In genomic region chr17:34464812-34465211, GRCh38 we compare ENCODE assay signal across 19 cellular contexts.
"Had no signal": no experiment of that assay in that cellular context is flagged by ENCODE, and none has a peak within 500 bp of the region (broad histone marks: within the 10 kb centered on the region; RNA-seq: fewer than 3 reads in every experiment).

No MANE protein-coding gene starts in this region.

- ATAC-seq: activated CD8-positive, alpha-beta T cell treated with anti-CD3 and anti-CD28 coated beads, Interleukin-2, amount 10 ng/mL, durations not matched to agents 7 days and 5 days; activated naive CD8-positive, alpha-beta T cell treated with anti-CD3 and anti-CD28 coated beads, Interleukin-2, amount 50 U/mL, for 24 hours; Panc1 had no signal

- H3K27ac ChIP-seq: SJCRH30, SK-N-MC had no signal

- H3K4me3 ChIP-seq: SJCRH30, SK-N-MC had no signal

- H3K36me3 ChIP-seq: SJCRH30 had no signal

- DNase-seq: activated CD4-positive, alpha-beta T cell treated with anti-CD3 and anti-CD28 coated beads, Interleukin-2, amount 10 ng/mL, durations not matched to agents 24 days and 14 days; activated CD4-positive, alpha-beta T cell treated with anti-CD3 and anti-CD28 coated beads, Interleukin-2, amount 50 U/mL, for 4 hours; activated CD8-positive, alpha-beta T cell treated with anti-CD3 and anti-CD28 coated beads, Interleukin-2, amount 10 ng/mL, durations not matched to agents 7 days and 5 days; activated naive CD4-positive, alpha-beta T cell treated with anti-CD3 and anti-CD28 coated beads, Interleukin-2, amount 10 ng/mL, durations not matched to agents 7 days and 5 days; activated naive CD8-positive, alpha-beta T cell treated with anti-CD3 and anti-CD28 coated beads, Interleukin-2, amount 50 U/mL, for 24 hours; activated T-cell treated with anti-CD3 and anti-CD28 coated beads, Interleukin-2, amount 50 U/mL, for 24 hours; anterior cingulate cortex; caudate nucleus; cerebellar nuclear complex; NCI-H1092 treated with DMSO at 0.1 percent for 48 hours; NCI-H1417 treated with DMSO at 0.1 percent for 48 hours; NCI-H2029; NCI-H345; NCI-H774; SHP77; SJCRH30; T1000 had no signal

- H3K9me3 ChIP-seq: SJCRH30 had no signal
